ENCODE assay signal across 23 cellular contexts in genomic region chr12:27766587-27766986, GRCh38. TPM values are rescaled to one million over a fixed set of nuclear protein-coding genes. Genes with fewer than 3 reads are reported as not detected.
"Had no signal": no experiment of that assay in that cellular context is flagged by ENCODE, and none has a peak within 500 bp of the region (broad histone marks: within the 10 kb centered on the region; RNA-seq: fewer than 3 reads in every experiment).

No MANE protein-coding gene starts in this region.

- H3K4me1 ChIP-seq: esophagus squamous epithelium, spleen, vagina had no signal

- H3K27ac ChIP-seq: dorsolateral prefrontal cortex, esophagus squamous epithelium, spleen, thoracic aorta, vagina, WERI-Rb-1 had no signal

- H3K9me3 ChIP-seq: esophagus squamous epithelium, spleen, thoracic aorta, vagina had no signal

- ATAC-seq: left colon; natural killer cell treated with Interleukin-12 subunit alpha and Interleukin-12 subunit beta and Interleukin-15 and Interleukin-18, amount 100 ng/mL, for 72 hours had no signal

- DNase-seq: activated CD4-positive, alpha-beta T cell treated with anti-CD3 and anti-CD28 coated beads, Interleukin-2, amount 50 U/mL, for 4 hours; activated CD4-positive, CD25-positive, alpha-beta regulatory T cell treated with anti-CD3 and anti-CD28 coated beads, Interleukin-2, amount 50 U/mL, for 72 hours; activated CD8-positive, alpha-beta memory T cell treated with anti-CD3 and anti-CD28 coated beads for 24 hours; activated CD8-positive, alpha-beta memory T cell treated with anti-CD3 and anti-CD28 coated beads, Interleukin-2, amount 50 U/mL, for 4 hours; activated naive CD4-positive, alpha-beta T cell treated with Interleukin-2 at 50 U/mL for 16 hours; activated naive CD8-positive, alpha-beta T cell treated with anti-CD3 and anti-CD28 coated beads for 36 hours; activated T-cell treated with anti-CD3 and anti-CD28 coated beads, Interleukin-2, amount 50 U/mL, for 24 hours; dorsolateral prefrontal cortex; esophagus squamous epithelium; left colon; retina; spleen; stimulated activated CD4-positive, alpha-beta T cell treated with anti-CD3 and anti-CD28 coated beads, Interleukin-4, amount 100 ng/mL, for 24 hours; stimulated activated naive CD4-positive, alpha-beta T cell treated with Interleukin-2 at 50 U/mL for 16 hours; WERI-Rb-1 had no signal

- H3K4me3 ChIP-seq: dorsolateral prefrontal cortex, esophagus squamous epithelium, spleen, thoracic aorta, vagina had no signal

- H3K27me3 ChIP-seq: dorsolateral prefrontal cortex, esophagus squamous epithelium, spleen, vagina had no signal

- H3K36me3 ChIP-seq: esophagus squamous epithelium, spleen, thoracic aorta, vagina, WERI-Rb-1 had no signal

RNA-seq across cellular contexts. Expression of gene MANSC4, which starts 13.4 kb away (rescaled TPM):
- total RNA-seq: activated naive CD8-positive, alpha-beta T cell treated with anti-CD3 and anti-CD28 coated beads for 36 hours; astrocyte; esophagus squamous epithelium; fibroblast of villous mesenchyme; glomerular endothelial cell; left colon; lower leg skin; natural killer cell treated with Interleukin-12 subunit alpha and Interleukin-12 subunit beta and Interleukin-15 and Interleukin-18, amount 100 ng/mL, for 72 hours; osteocyte; spleen; thoracic aorta; vagina had no signal
